Comparison of ENCODE assay signal across 1 cellular context in the genomic region with DNA sequence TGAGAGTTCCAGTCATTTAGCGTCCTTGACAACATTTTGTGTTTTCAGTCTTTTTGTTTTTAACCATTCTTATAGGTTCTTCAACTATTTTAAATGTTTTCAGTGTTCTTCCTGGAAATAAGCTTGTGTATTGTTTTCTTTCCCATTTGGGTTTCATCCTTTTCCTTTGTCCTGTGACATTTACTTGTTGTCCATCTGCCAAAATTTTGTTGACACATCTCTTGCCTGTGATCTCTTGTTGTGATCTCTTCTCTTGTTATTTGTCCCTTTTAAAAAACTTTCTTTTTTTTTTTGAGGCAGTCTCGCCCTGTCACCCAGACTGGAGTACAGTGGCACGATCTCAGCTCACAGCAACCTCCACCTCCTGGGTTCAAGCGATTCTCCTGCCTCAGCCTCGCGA.
TF ChIP-seq lines count a peak whose summit lies in the region.

No MANE protein-coding gene starts in this region.

TF ChIP-seq in HepG2, 621 proteins besides CTCF, POLR2A, EP300 and RAD21 (continued from another document):
- TF ChIP-seq ZNF335 (CRISPR knock-in tag; IDR thresholded peaks at IDR 0.05) (no peak), IRF2 (CRISPR knock-in tag; IDR thresholded peaks at IDR 0.05) (no peak), KLF6 (CRISPR knock-in tag; IDR thresholded peaks at IDR 0.05) (no peak), BORCS8-MEF2B (CRISPR knock-in tag; IDR thresholded peaks at IDR 0.05) (no peak), TCF12 (IDR thresholded peaks at IDR 0.05) (no peak), TCF12 (CRISPR knock-in tag; IDR thresholded peaks at IDR 0.05) (no peak), ISL2 (CRISPR knock-in tag; IDR thresholded peaks at IDR 0.05) (no peak), ATAD3A (CRISPR knock-in tag; IDR thresholded peaks at IDR 0.05) (no peak)
- TF ChIP-seq, protein P1, sequence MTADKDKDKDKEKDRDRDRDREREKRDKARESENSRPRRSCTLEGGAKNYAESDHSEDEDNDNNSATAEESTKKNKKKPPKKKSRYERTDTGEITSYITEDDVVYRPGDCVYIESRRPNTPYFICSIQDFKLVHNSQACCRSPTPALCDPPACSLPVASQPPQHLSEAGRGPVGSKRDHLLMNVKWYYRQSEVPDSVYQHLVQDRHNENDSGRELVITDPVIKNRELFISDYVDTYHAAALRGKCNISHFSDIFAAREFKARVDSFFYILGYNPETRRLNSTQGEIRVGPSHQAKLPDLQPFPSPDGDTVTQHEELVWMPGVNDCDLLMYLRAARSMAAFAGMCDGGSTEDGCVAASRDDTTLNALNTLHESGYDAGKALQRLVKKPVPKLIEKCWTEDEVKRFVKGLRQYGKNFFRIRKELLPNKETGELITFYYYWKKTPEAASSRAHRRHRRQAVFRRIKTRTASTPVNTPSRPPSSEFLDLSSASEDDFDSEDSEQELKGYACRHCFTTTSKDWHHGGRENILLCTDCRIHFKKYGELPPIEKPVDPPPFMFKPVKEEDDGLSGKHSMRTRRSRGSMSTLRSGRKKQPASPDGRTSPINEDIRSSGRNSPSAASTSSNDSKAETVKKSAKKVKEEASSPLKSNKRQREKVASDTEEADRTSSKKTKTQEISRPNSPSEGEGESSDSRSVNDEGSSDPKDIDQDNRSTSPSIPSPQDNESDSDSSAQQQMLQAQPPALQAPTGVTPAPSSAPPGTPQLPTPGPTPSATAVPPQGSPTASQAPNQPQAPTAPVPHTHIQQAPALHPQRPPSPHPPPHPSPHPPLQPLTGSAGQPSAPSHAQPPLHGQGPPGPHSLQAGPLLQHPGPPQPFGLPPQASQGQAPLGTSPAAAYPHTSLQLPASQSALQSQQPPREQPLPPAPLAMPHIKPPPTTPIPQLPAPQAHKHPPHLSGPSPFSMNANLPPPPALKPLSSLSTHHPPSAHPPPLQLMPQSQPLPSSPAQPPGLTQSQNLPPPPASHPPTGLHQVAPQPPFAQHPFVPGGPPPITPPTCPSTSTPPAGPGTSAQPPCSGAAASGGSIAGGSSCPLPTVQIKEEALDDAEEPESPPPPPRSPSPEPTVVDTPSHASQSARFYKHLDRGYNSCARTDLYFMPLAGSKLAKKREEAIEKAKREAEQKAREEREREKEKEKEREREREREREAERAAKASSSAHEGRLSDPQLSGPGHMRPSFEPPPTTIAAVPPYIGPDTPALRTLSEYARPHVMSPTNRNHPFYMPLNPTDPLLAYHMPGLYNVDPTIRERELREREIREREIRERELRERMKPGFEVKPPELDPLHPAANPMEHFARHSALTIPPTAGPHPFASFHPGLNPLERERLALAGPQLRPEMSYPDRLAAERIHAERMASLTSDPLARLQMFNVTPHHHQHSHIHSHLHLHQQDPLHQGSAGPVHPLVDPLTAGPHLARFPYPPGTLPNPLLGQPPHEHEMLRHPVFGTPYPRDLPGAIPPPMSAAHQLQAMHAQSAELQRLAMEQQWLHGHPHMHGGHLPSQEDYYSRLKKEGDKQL (CRISPR knock-in tag; IDR thresholded peaks at IDR 0.05; ENCODE audit: low read depth): no peak
- TF ChIP-seq, protein P2, sequence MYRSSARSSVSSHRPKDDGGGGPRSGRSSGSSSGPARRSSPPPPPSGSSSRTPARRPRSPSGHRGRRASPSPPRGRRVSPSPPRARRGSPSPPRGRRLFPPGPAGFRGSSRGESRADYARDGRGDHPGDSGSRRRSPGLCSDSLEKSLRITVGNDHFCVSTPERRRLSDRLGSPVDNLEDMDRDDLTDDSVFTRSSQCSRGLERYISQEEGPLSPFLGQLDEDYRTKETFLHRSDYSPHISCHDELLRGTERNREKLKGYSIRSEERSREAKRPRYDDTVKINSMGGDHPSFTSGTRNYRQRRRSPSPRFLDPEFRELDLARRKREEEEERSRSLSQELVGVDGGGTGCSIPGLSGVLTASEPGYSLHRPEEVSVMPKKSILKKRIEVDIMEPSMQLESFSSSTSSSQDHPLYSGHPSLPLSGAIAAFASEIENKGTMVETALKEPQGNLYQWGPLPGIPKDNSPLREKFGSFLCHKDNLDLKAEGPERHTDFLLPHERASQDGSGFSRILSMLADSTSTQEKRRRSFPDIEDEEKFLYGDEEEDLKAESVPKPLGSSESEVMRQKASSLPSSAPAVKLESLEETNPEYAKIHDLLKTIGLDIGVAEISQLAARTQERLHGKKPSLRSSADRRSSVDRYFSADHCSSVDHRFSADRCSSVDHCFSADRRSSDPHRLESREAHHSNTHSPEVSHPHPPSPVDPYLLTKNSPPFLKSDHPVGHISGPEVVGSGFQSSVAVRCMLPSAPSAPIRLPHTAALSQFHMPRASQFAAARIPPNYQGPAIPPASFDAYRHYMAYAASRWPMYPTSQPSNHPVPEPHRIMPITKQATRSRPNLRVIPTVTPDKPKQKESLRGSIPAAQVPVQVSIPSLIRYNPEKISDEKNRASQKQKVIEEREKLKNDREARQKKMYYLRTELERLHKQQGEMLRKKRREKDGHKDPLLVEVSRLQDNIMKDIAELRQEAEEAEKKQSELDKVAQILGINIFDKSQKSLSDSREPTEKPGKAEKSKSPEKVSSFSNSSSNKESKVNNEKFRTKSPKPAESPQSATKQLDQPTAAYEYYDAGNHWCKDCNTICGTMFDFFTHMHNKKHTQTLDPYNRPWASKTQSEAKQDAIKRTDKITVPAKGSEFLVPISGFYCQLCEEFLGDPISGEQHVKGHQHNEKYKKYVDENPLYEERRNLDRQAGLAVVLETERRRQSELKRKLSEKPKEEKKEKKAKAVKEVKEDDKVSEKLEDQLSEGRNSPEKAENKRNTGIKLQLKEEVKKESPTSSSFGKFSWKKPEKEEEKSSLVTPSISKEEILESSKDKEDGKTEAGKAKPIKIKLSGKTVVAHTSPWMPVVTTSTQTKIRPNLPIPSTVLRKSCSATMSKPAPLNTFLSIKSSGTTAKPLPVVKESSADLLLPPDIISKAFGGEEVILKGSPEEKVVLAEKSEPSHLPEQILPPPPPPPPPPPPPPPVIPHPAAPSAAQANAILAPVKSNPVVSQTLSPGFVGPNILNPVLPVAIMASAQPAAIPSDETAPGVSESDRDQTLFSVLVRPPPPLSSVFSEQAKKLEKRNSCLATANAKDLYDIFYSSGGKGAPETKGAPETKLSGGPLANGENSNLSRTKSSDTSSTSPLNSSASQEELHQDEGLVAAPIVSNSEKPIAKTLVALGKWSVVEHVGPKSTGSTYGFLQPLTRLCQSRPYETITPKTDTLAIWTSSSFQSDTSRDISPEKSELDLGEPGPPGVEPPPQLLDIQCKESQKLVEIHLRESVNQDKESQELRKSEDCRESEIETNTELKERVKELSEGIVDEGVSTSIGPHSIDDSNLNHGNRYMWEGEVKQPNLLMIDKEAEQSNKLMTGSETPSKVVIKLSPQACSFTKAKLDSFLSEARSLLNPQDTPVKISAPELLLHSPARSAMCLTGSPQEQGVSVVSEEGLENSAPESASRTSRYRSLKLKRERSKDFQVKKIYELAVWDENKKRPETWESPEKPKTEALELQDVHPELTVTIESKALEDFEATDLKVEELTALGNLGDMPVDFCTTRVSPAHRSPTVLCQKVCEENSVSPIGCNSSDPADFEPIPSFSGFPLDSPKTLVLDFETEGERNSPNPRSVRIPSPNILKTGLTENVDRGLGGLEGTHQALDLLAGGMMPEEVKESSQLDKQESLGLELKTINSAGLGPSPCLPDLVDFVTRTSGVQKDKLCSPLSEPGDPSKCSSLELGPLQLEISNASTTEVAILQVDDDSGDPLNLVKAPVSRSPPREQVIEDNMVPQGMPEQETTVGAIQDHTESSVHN (CRISPR knock-in tag; IDR thresholded peaks at IDR 0.05): no peak
- TF ChIP-seq, protein P3, sequence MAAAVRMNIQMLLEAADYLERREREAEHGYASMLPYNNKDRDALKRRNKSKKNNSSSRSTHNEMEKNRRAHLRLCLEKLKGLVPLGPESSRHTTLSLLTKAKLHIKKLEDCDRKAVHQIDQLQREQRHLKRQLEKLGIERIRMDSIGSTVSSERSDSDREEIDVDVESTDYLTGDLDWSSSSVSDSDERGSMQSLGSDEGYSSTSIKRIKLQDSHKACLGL (CRISPR knock-in tag; IDR thresholded peaks at IDR 0.05): no peak
TF ChIP-seq in HepG2: peak in this region for 0.
